Comparison of ENCODE assay signal across 25 cellular contexts in genomic region chr12:60197589-60197988, GRCh38.
DNase-seq lines count a peak whose midpoint lies in the region; ATAC-seq and TF ChIP-seq lines count a peak whose summit lies in the region.
"Had no signal": no experiment of that assay in that cellular context is flagged by ENCODE, and none has a peak within 500 bp of the region (broad histone marks: within the 10 kb centered on the region; RNA-seq: fewer than 3 reads in every experiment).

No MANE protein-coding gene starts in this region.

- H3K27me3 Mint-ChIP-seq in MCF 10A (ENCODE audit: insufficient read depth, unreplicated experiment) = no peaks in the 10 kb centered on the region

- no peak for ATAC-seq in GM19395 (IDR thresholded peaks at IDR 0.05; ENCODE audit: unreplicated experiment)
- no peak for ATAC-seq in HG02678 (IDR thresholded peaks at IDR 0.05; ENCODE audit: unreplicated experiment)
- ATAC-seq: gastrocnemius medialis; HCT116; lower lobe of right lung; psoas muscle; stimulated activated effector memory CD8-positive, alpha-beta T cell treated with anti-CD3 and anti-CD28 coated beads, Interleukin-12 subunit alpha, Interleukin-12 subunit beta, amount 100 ng/mL, for 72 hours had no signal

- no peak overlapping the region for H3K27ac Mint-ChIP-seq in MCF 10A (ENCODE audit: low read depth, unreplicated experiment)
- H3K27ac Mint-ChIP-seq: stimulated activated effector memory CD8-positive, alpha-beta T cell treated with anti-CD3 and anti-CD28 coated beads, Interleukin-12 subunit alpha, Interleukin-12 subunit beta, amount 100 ng/mL, for 72 hours had no signal

- TF ChIP-seq POLR2A in breast epithelium (IDR thresholded peaks at IDR 0.05) = no peak

- POLR2A ChIA-PET in MCF 10A (lab: Yijun Ruan, JAX) = interaction anchor here (0.9 to 2.8 kb wide), 2 partner anchors 12 to 45 kb away, joined by 4 to 7 read pairs; no protein-coding TSS in a partner anchor

- BruUV-seq in MCF 10A (replicated peaks; lab: Mats Ljungman, UMichigan) = no TSS peak

- no peak overlapping the region for H3K4me3 Mint-ChIP-seq in MCF 10A (ENCODE audit: unreplicated experiment)
- H3K4me3 Mint-ChIP-seq: stimulated activated effector memory CD8-positive, alpha-beta T cell treated with anti-CD3 and anti-CD28 coated beads, Interleukin-12 subunit alpha, Interleukin-12 subunit beta, amount 100 ng/mL, for 72 hours had no signal

- no peaks in the 10 kb centered on the region for H3K36me3 Mint-ChIP-seq in MCF 10A (ENCODE audit: insufficient read depth, unreplicated experiment)
- H3K36me3 Mint-ChIP-seq: stimulated activated effector memory CD8-positive, alpha-beta T cell treated with anti-CD3 and anti-CD28 coated beads, Interleukin-12 subunit alpha, Interleukin-12 subunit beta, amount 100 ng/mL, for 72 hours had no signal

- H3K36me3 ChIP-seq in breast epithelium (no peaks in the 10 kb centered on the region), adipocyte (ENCODE audit: control insufficient read depth, insufficient read depth, low read length, severe bottlenecking) (no peaks in the 10 kb centered on the region)
- H3K36me3 ChIP-seq: BLaER1, cardiac muscle cell, gastrocnemius medialis, lower lobe of right lung had no signal

- peaks cover 7% of the 10 kb centered on the region for H3K4me1 Mint-ChIP-seq in MCF 10A (ENCODE audit: insufficient read depth, unreplicated experiment)
- H3K4me1 Mint-ChIP-seq: stimulated activated effector memory CD8-positive, alpha-beta T cell treated with anti-CD3 and anti-CD28 coated beads, Interleukin-12 subunit alpha, Interleukin-12 subunit beta, amount 100 ng/mL, for 72 hours had no signal

- no peak overlapping the region for H3K9ac ChIP-seq in adipocyte (ENCODE audit: low read length)
- H3K9ac ChIP-seq: BLaER1 had no signal

- H3K4me1 ChIP-seq in breast epithelium (no peaks in the 10 kb centered on the region), adipocyte (ENCODE audit: control insufficient read depth, insufficient read depth, low read length) (peaks cover 13% of the 10 kb centered on the region)
- H3K4me1 ChIP-seq: BLaER1, Caco-2, gastrocnemius medialis, lower lobe of right lung, psoas muscle had no signal

- no peaks in the 10 kb centered on the region for H3K9me3 ChIP-seq in breast epithelium
- H3K9me3 ChIP-seq in adipocyte (ENCODE audit: control insufficient read depth, low read length) = no peaks in the 10 kb centered on the region
- H3K9me3 ChIP-seq: BLaER1, Caco-2, gastrocnemius medialis, lower lobe of right lung, psoas muscle had no signal

- H3K4me3 ChIP-seq in breast epithelium (no peak overlapping the region), adipocyte (ENCODE audit: low read length) (no peak overlapping the region), fibroblast of mammary gland (ENCODE audit: control insufficient read depth, low read depth, low read length) (no peak overlapping the region)
- H3K4me3 ChIP-seq: BLaER1, cardiac muscle cell, gastrocnemius medialis, lower lobe of right lung, psoas muscle had no signal

- H3K27me3 ChIP-seq in breast epithelium (no peaks in the 10 kb centered on the region), adipocyte (replicated peaks; ENCODE audit: control insufficient read depth, insufficient read depth, low read length) (no peaks in the 10 kb centered on the region)
- H3K27me3 ChIP-seq: BLaER1, cardiac muscle cell, gastrocnemius medialis had no signal

- H3K27ac ChIP-seq in breast epithelium = no peak overlapping the region
- H3K27ac ChIP-seq: BLaER1, cardiac muscle cell, gastrocnemius medialis, lower lobe of right lung, psoas muscle had no signal

- H3K9me3 Mint-ChIP-seq in MCF 10A (ENCODE audit: unreplicated experiment) = no peaks in the 10 kb centered on the region

- DNase-seq in MCF 10A (ENCODE audit: unreplicated experiment) (peak; percentile 40), breast epithelium (ENCODE audit: low spot score in 2 of 2) (no peak), adipocyte (ENCODE audit: low read depth) (peak; percentile 45), fibroblast of mammary gland (ENCODE audit: low read depth) (peak; percentile 67), DMS79 treated with DMSO at 0.1 percent for 48 hours (lab: John Stamatoyannopoulos, UW) (no peak)
- DNase-seq in activated naive CD4-positive, alpha-beta T cell treated with Interleukin-2 at 50 U/mL for 16 hours = no peak
- DNase-seq: 8988T; activated CD4-positive, alpha-beta T cell treated with anti-CD3 and anti-CD28 coated beads, Interleukin-2, amount 50 U/mL, for 4 hours; activated effector memory CD4-positive, alpha-beta T cell treated with anti-CD3 and anti-CD28 coated beads, Interleukin-2, amount 50 U/mL, for 16 hours; Caco-2; gastrocnemius medialis; hippocampal formation; KBM-7; lower lobe of right lung; NCI-H1694; NCI-H2171 treated with DMSO at 0.1 percent for 48 hours; psoas muscle; small intestine; stimulated activated CD4-positive, alpha-beta T cell treated with anti-CD3 and anti-CD28 coated beads, Interleukin-2, amount 100 ng/mL, for 24 hours had no signal

- CTCF ChIA-PET in MCF 10A (lab: Yijun Ruan, JAX) = interaction anchor here (1.1 to 1.5 kb wide), 3 partner anchors 49 to 296 kb away, joined by 3 to 6 read pairs (median 3); no protein-coding TSS in a partner anchor

- intact Hi-C loops in MCF 10A (cut with micrococcal nuclease) (loop anchor here (5.0 kb wide), 1 partner anchor 600 kb away; the partner anchor contains the start of gene SLC16A7), breast epithelium (cut with DNase I; ENCODE audit: low total_unique reads) (no loop called here)

- TF ChIP-seq CTCF in MCF 10A (IDR thresholded peaks at IDR 0.05; ENCODE audit: unreplicated experiment) = no peak
- TF ChIP-seq CTCF in breast epithelium (IDR thresholded peaks at IDR 0.05) = no peak
- TF ChIP-seq CTCF in fibroblast of mammary gland (conservative IDR thresholded peaks at IDR 0.05; ENCODE audit: control insufficient read depth, insufficient read depth, low read depth, low read length) = no peak

Comparison
In these comparisons a context has a peak if more than half of its experiments do, and no peak if none do; other contexts are left out.
1. DNase-seq: peak in MCF 10A (single experiment), adipocyte (single experiment) and fibroblast of mammary gland (single experiment); none in breast epithelium (0 of 2), DMS79 treated with DMSO at 0.1 percent for 48 hours (single experiment) and activated naive CD4-positive, alpha-beta T cell treated with Interleukin-2 at 50 U/mL for 16 hours (single experiment).